Comparison of ENCODE assay signal across 16 cellular contexts in the genomic region with DNA sequence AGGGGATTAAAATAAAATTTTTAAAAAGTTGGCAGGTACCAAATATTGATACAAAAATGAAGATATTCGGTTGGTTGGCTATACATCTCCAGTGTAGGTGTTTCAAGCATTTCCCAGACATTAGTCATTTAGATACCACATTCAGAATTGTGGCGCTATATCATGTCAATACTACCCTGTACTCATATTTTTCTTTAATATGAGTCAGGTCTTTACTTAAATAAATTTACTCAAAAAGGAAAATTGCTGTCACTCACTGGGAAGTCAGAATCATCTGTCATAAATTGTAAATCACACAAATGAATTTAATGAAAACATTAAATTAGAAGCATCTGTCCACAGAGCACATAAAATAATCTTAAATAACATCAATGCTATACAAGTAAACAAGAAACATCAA.
A peak's percentile ranks its signal among the peaks of the same experiment; 100 is the strongest.
DNase-seq lines count a peak whose midpoint lies in the region; ATAC-seq and TF ChIP-seq lines count a peak whose summit lies in the region.
"Had no signal": no experiment of that assay in that cellular context is flagged by ENCODE, and none has a peak within 500 bp of the region (broad histone marks: within the 10 kb centered on the region; RNA-seq: fewer than 3 reads in every experiment).

No MANE protein-coding gene starts in this region.

- dilution Hi-C loops in mammary epithelial cell (cut with HindIII; ENCODE audit: low sequenced_read_pairs) = loop anchor here (5.0 kb wide), 1 partner anchor 122 kb away; no protein-coding TSS in a partner anchor

- peak; percentile 67 for ATAC-seq in stimulated activated naive CD8-positive, alpha-beta T cell treated with anti-CD3 and anti-CD28 coated beads, Interleukin-15, amount 100 ng/mL, for 72 hours

- H3K4me2 ChIP-seq in mammary epithelial cell (ENCODE audit: insufficient read depth, low read depth, low read length) = peak overlapping the region; percentile 27
- H3K4me2 ChIP-seq in SK-N-SH = no peak overlapping the region

- TF ChIP-seq CTCF in mammary epithelial cell (conservative IDR thresholded peaks at IDR 0.05 in 1 of 2, IDR thresholded peaks at IDR 0.05 in 1 of 2; ENCODE audit: extremely low read depth in 1 of 2, insufficient read depth in 1 of 2, low read depth in 1 of 2, low read length in 2 of 2) = no peak
- no peak for TF ChIP-seq CTCF in breast epithelium (IDR thresholded peaks at IDR 0.05)
- TF ChIP-seq CTCF in SK-N-SH (IDR thresholded peaks at IDR 0.05) = no peak
- TF ChIP-seq CTCF in brain microvascular endothelial cell (IDR thresholded peaks at IDR 0.05; ENCODE audit: low read depth, low read length, missing control alignments) = no peak

- H3K4me1 ChIP-seq in mammary epithelial cell (ENCODE audit: insufficient read depth, low read length) (peaks cover 20% of the 10 kb centered on the region), breast epithelium (no peaks in the 10 kb centered on the region), SK-N-SH (ENCODE audit: control insufficient read depth in 1 of 2, insufficient read depth in 2 of 2, low read depth in 1 of 2, low read length in 1 of 2) (peaks cover 0 to 7% of the 10 kb centered on the region in 2 experiments; a peak in 2 of 4 replicates)
- H3K4me1 ChIP-seq: sigmoid colon had no signal

- CTCF ChIA-PET in mammary epithelial cell (lab: Charles Lee; ENCODE audit: low non-redundant PET) (no interaction called here), SK-N-SH (lab: Yijun Ruan, JAX) (no interaction called here)

- WGBS in mammary epithelial cell (ENCODE audit: low coverage, missing lambda C conversion rate) = 5% methylated on average over 2 of the region's 2 CpGs
- WGBS in SK-N-SH (ENCODE audit: low lambda C conversion rate) = 51% methylated on average over 2 of the region's 2 CpGs

- no TSS peak for BruUV-seq in mammary epithelial cell (replicated peaks; lab: Mats Ljungman, UMichigan)

- no peak overlapping the region for H3K4me3 ChIP-seq in mammary epithelial cell (replicated peaks in 1 of 3; ENCODE audit: insufficient read depth in 1 of 3, low read depth in 2 of 3, low read length in 3 of 3)
- H3K4me3 ChIP-seq in breast epithelium = no peak overlapping the region
- no peak overlapping the region for H3K4me3 ChIP-seq in SK-N-SH (ENCODE audit: low read depth in 2 of 2, low read length in 1 of 2)
- no peak overlapping the region for H3K4me3 ChIP-seq in brain microvascular endothelial cell (ENCODE audit: low read depth, low read length)
- H3K4me3 ChIP-seq: left lung, sigmoid colon had no signal

- H3K9me3 ChIP-seq in mammary epithelial cell (replicated peaks; ENCODE audit: insufficient read depth, low read length) (no peaks in the 10 kb centered on the region), breast epithelium (no peaks in the 10 kb centered on the region), SK-N-SH (no peaks in the 10 kb centered on the region)
- H3K9me3 ChIP-seq: left lung, sigmoid colon had no signal

- no peak for TF ChIP-seq POLR2A in breast epithelium (IDR thresholded peaks at IDR 0.05)

- H3F3A ChIP-seq in SK-N-SH (replicated peaks; ENCODE audit: insufficient read depth) = peaks cover 12% of the 10 kb centered on the region

- H3K27ac Mint-ChIP-seq in stimulated activated naive CD8-positive, alpha-beta T cell treated with anti-CD3 and anti-CD28 coated beads, Interleukin-15, amount 100 ng/mL, for 72 hours = peak overlapping the region; percentile 49 to 96

- TF ChIP-seq EP300 in SK-N-SH (IDR thresholded peaks at IDR 0.05; ENCODE audit: borderline replicate concordance in 1 of 2, low read depth in 1 of 2, low read length in 1 of 2) = peak in 1 of 2 experiments; percentile 11; a peak in 1 of 4 replicates

- H3K79me2 ChIP-seq in mammary epithelial cell (ENCODE audit: insufficient read depth, low read length) (no peaks in the 10 kb centered on the region), SK-N-SH (ENCODE audit: insufficient read depth) (no peaks in the 10 kb centered on the region)

- no peak for TF ChIP-seq RAD21 in SK-N-SH (IDR thresholded peaks at IDR 0.05; ENCODE audit: low read length)

- DNase-seq in mammary epithelial cell = peak; percentile 36
- DNase-seq in breast epithelium (ENCODE audit: low spot score in 2 of 2) = no peak
- no peak for DNase-seq in SK-N-SH
- DNase-seq in brain microvascular endothelial cell = no peak
- DNase-seq in stimulated activated naive CD8-positive, alpha-beta T cell treated with anti-CD3 and anti-CD28 coated beads, Interleukin-15, amount 100 ng/mL, for 72 hours = no peak
- DNase-seq in cortex of kidney (lab: John Stamatoyannopoulos, UW) = no peak
- no peak for DNase-seq in substantia nigra (lab: John Stamatoyannopoulos, UW)
- no peak for DNase-seq in NCI-H1105 treated with DMSO at 0.1 percent for 48 hours (lab: John Stamatoyannopoulos, UW)
- DNase-seq: activated CD4-positive, alpha-beta T cell treated with anti-CD3 and anti-CD28 coated beads for 1 hour; activated effector memory CD4-positive, alpha-beta T cell treated with Interleukin-2 at 50 U/mL for 16 hours; Calu3; GDM1; left lung; NCI-H1417 treated with DMSO at 0.1 percent for 48 hours; sigmoid colon; stimulated activated CD4-positive, alpha-beta T cell treated with anti-CD3 and anti-CD28 coated beads, Interleukin-4, amount 100 ng/mL, for 1 hour had no signal

- peaks cover 25% of the 10 kb centered on the region for H3K4me1 Mint-ChIP-seq in stimulated activated naive CD8-positive, alpha-beta T cell treated with anti-CD3 and anti-CD28 coated beads, Interleukin-15, amount 100 ng/mL, for 72 hours

- no peaks in the 10 kb centered on the region for H3K27me3 Mint-ChIP-seq in stimulated activated naive CD8-positive, alpha-beta T cell treated with anti-CD3 and anti-CD28 coated beads, Interleukin-15, amount 100 ng/mL, for 72 hours

- intact Hi-C loops in mammary epithelial cell (cut with micrococcal nuclease) (loop anchor here (1.0 to 10.0 kb wide), 4 partner anchors 40 to 160 kb away; partner anchors contain the start of gene TSHZ3), breast epithelium (cut with DNase I; ENCODE audit: low total_unique reads) (no loop called here)

- H3K27ac ChIP-seq in mammary epithelial cell (ENCODE audit: insufficient read depth, low read depth, low read length) = peak overlapping the region; percentile 77
- H3K27ac ChIP-seq in breast epithelium = no peak overlapping the region
- H3K27ac ChIP-seq in SK-N-SH (ENCODE audit: low read depth in 2 of 2, low read length in 1 of 2) = peak overlapping the region in 1 of 2 experiments; percentile 92; a peak in 2 of 4 replicates
- peak overlapping the region; percentile 96 for H3K27ac ChIP-seq in brain microvascular endothelial cell
- H3K27ac ChIP-seq in substantia nigra (ENCODE audit: low read depth, low read length, poor library complexity, severe bottlenecking) = no peak overlapping the region
- H3K27ac ChIP-seq: sigmoid colon had no signal

- no peaks in the 10 kb centered on the region for H3K9me2 ChIP-seq in SK-N-SH

- peaks cover 3 to 4% of the 10 kb centered on the region in 2 donors for H3K9me3 Mint-ChIP-seq in stimulated activated naive CD8-positive, alpha-beta T cell treated with anti-CD3 and anti-CD28 coated beads, Interleukin-15, amount 100 ng/mL, for 72 hours

- H3K9ac ChIP-seq in mammary epithelial cell (ENCODE audit: insufficient read depth, low read length) (no peak overlapping the region), SK-N-SH (no peak overlapping the region)

- H2AFZ ChIP-seq in mammary epithelial cell (ENCODE audit: low read depth, low read length) (no peak overlapping the region), SK-N-SH (ENCODE audit: low read depth) (no peak overlapping the region)

- in situ Hi-C loops in mammary epithelial cell (cut with MboI; ENCODE audit: low sequenced_read_pairs in 2 of 2) (no loop called here), brain microvascular endothelial cell (cut with HindIII; ENCODE audit: low pct_ligation_motif_present, low sequenced_read_pairs) (no loop called here)

- POLR2A ChIA-PET in SK-N-SH (lab: Yijun Ruan, JAX) = no interaction called here

- peak overlapping the region in 1 of 2 donors; percentile 75 for H3K4me3 Mint-ChIP-seq in stimulated activated naive CD8-positive, alpha-beta T cell treated with anti-CD3 and anti-CD28 coated beads, Interleukin-15, amount 100 ng/mL, for 72 hours

- H3K36me3 ChIP-seq in mammary epithelial cell (ENCODE audit: insufficient read depth, low read length) = no peaks in the 10 kb centered on the region
- no peaks in the 10 kb centered on the region for H3K36me3 ChIP-seq in breast epithelium
- no peaks in the 10 kb centered on the region for H3K36me3 ChIP-seq in SK-N-SH (replicated peaks in 1 of 2; ENCODE audit: control insufficient read depth in 1 of 2, insufficient read depth in 2 of 2, low read length in 1 of 2)
- no peaks in the 10 kb centered on the region for H3K36me3 ChIP-seq in brain microvascular endothelial cell (replicated peaks)
- H3K36me3 ChIP-seq: left lung, sigmoid colon had no signal

- H4K20me1 ChIP-seq in mammary epithelial cell (ENCODE audit: insufficient read depth, low read length) (no peaks in the 10 kb centered on the region), SK-N-SH (ENCODE audit: insufficient read depth) (no peaks in the 10 kb centered on the region)

- no peaks in the 10 kb centered on the region for H3K27me3 ChIP-seq in mammary epithelial cell (ENCODE audit: insufficient read depth, low read length)
- H3K27me3 ChIP-seq in breast epithelium = no peaks in the 10 kb centered on the region
- H3K27me3 ChIP-seq in SK-N-SH (ENCODE audit: insufficient read depth) = no peaks in the 10 kb centered on the region
- H3K27me3 ChIP-seq in brain microvascular endothelial cell (replicated peaks) = no peaks in the 10 kb centered on the region
- H3K27me3 ChIP-seq: left lung, sigmoid colon had no signal

TF ChIP-seq in SK-N-SH, 30 proteins besides CTCF, POLR2A, EP300 and RAD21 (continues in another document):
- TF ChIP-seq ELF1 (IDR thresholded peaks at IDR 0.05) (no peak), MAX (IDR thresholded peaks at IDR 0.05; ENCODE audit: low read depth) (no peak), SMC3 (IDR thresholded peaks at IDR 0.05; ENCODE audit: low read depth, low read length) (no peak), MXI1 (IDR thresholded peaks at IDR 0.05; ENCODE audit: low read depth, low read length) (no peak), GABPA (IDR thresholded peaks at IDR 0.05; ENCODE audit: low read depth) (no peak), JUND (IDR thresholded peaks at IDR 0.05) (0 out of 2 replicates have a peak, but pooled peaks have one; percentile 20), POLR2AphosphoS5 (IDR thresholded peaks at IDR 0.05; ENCODE audit: low read depth, low read length) (no peak)

Comparison
In these comparisons a context has a peak if more than half of its experiments do, and no peak if none do; other contexts are left out.
1. H3K27ac ChIP-seq: peak in mammary epithelial cell (single experiment) and brain microvascular endothelial cell (single experiment); none in breast epithelium (0 of 2) and substantia nigra (single experiment).